8 cellular contexts compared by ENCODE assay signal in genomic region chr9:130106860-130107848, GRCh38. TPM values are rescaled to one million over a fixed set of nuclear protein-coding genes. Genes with fewer than 3 reads are reported as not detected.
DNase-seq lines count a peak whose midpoint lies in the region; ATAC-seq and TF ChIP-seq lines count a peak whose summit lies in the region.

No MANE protein-coding gene starts in this region.

- H3K27ac Mint-ChIP-seq in activated CD4-positive, alpha-beta T cell treated with anti-CD3 and anti-CD28 coated beads for 36 hours = peak overlapping the region; percentile 85

- DNase-seq in AG04450 (ENCODE audit: low read depth, low spot score) = peak; percentile 74
- DNase-seq in NCI-H226 = peak; percentile 72
- DNase-seq in activated CD4-positive, alpha-beta T cell treated with anti-CD3 and anti-CD28 coated beads for 36 hours = peak; percentile 92
- peak; percentile 83 for DNase-seq in cerebellum (ENCODE audit: low spot score)
- DNase-seq in left kidney (ENCODE audit: low read depth, low spot score) = peak; percentile 93
- peak; percentile 84 to 89 for DNase-seq in stimulated activated CD4-positive, alpha-beta T cell treated with anti-CD3 and anti-CD28 coated beads, Interleukin-2, amount 100 ng/mL, for 48 hours

- POLR2A ChIA-PET in AG04450 (lab: Yijun Ruan, JAX) = interaction anchor here (0.8 kb wide), 1 partner anchor 32 kb away, joined by 3 read pairs; no protein-coding TSS in a partner anchor
- POLR2A ChIA-PET in activated CD4-positive, alpha-beta T cell treated with anti-CD3 and anti-CD28 coated beads for 36 hours (lab: Charles Lee) = interaction anchor here (0.8 to 1.0 kb wide), 3 partner anchors 18 to 132 kb away, joined by 3 to 5 read pairs (median 4); no protein-coding TSS in a partner anchor

- CTCF ChIA-PET in AG04450 (lab: Charles Lee) = interaction anchor here (0.5 to 5.2 kb wide), 28 partner anchors 8 to 1004 kb away, joined by 3 to 112 read pairs (median 3); no protein-coding TSS in a partner anchor
- CTCF ChIA-PET in activated CD4-positive, alpha-beta T cell treated with anti-CD3 and anti-CD28 coated beads for 36 hours (lab: Charles Lee) = interaction anchor here (0.6 to 4.9 kb wide), 37 partner anchors 9 to 575 kb away, joined by 3 to 59 read pairs (median 4); no protein-coding TSS in a partner anchor

- peak overlapping the region; percentile 28 for H3K4me3 Mint-ChIP-seq in activated CD4-positive, alpha-beta T cell treated with anti-CD3 and anti-CD28 coated beads for 36 hours

- intact Hi-C loops in activated CD4-positive, alpha-beta T cell treated with anti-CD3 and anti-CD28 coated beads for 36 hours (cut with DNase I, micrococcal nuclease) = loop anchor here (1.0 to 5.0 kb wide), 7 partner anchors 22 to 575 kb away; partner anchors contain the start of gene NCS1 (in 2 of the 2)

- ATAC-seq in GM19455 (IDR thresholded peaks at IDR 0.05; ENCODE audit: unreplicated experiment) = peak; percentile 63
- ATAC-seq in activated CD4-positive, alpha-beta T cell treated with anti-CD3 and anti-CD28 coated beads for 36 hours = peak; percentile 89
- ATAC-seq in GM18868 (IDR thresholded peaks at IDR 0.05; ENCODE audit: unreplicated experiment) = no peak

- no peaks in the 10 kb centered on the region for H3K9me3 ChIP-seq in AG04450 (ENCODE audit: control insufficient read depth, insufficient read depth, low read length)

- peaks cover 43% of the 10 kb centered on the region for H3K4me1 Mint-ChIP-seq in activated CD4-positive, alpha-beta T cell treated with anti-CD3 and anti-CD28 coated beads for 36 hours

- no peaks in the 10 kb centered on the region for H3K27me3 Mint-ChIP-seq in activated CD4-positive, alpha-beta T cell treated with anti-CD3 and anti-CD28 coated beads for 36 hours

- peak; percentile 84 for TF ChIP-seq CTCF in AG04450 (IDR thresholded peaks at IDR 0.05; ENCODE audit: low read depth, low read length)

- H3K4me3 ChIP-seq in AG04450 (ENCODE audit: low read depth, low read length) = no peak overlapping the region

- H3K27me3 ChIP-seq in AG04450 (ENCODE audit: control insufficient read depth, insufficient read depth, low read length) = no peaks in the 10 kb centered on the region

- H3K9me3 Mint-ChIP-seq in activated CD4-positive, alpha-beta T cell treated with anti-CD3 and anti-CD28 coated beads for 36 hours (ENCODE audit: low read depth) = no peaks in the 10 kb centered on the region

- H3K27ac ChIP-seq in AG04450 (ENCODE audit: low read depth, low read length) = peak overlapping the region; percentile 35

- H3K36me3 Mint-ChIP-seq in activated CD4-positive, alpha-beta T cell treated with anti-CD3 and anti-CD28 coated beads for 36 hours (ENCODE audit: low read depth) = peaks cover 37% of the 10 kb centered on the region

RNA-seq across cellular contexts. Expression of gene GPR107, which starts 53.4 kb away (rescaled TPM):
- 39.3 and 45.1 TPM in 2 replicates for polyA plus RNA-seq in AG04450 (2011; rRNA removed)
- 32.8 and 40.5 TPM in 2 replicates for polyA minus RNA-seq in AG04450 (2011; rRNA and poly(A)+ RNA removed)
- 10 to 100 TPM; 17.7 to 19.7 TPM for total RNA-seq in activated CD4-positive, alpha-beta T cell treated with anti-CD3 and anti-CD28 coated beads for 36 hours
- 35.6 TPM for total RNA-seq in cerebellum
